1 cellular context compared by ENCODE assay signal in genomic region chr18:3247243-3248061, GRCh38.
TF ChIP-seq lines count a peak whose summit lies in the region.

MYL12A (plus strand) TSS chr18:3247801; CDS start chr18:3253248, 5,447 bp downstream.

TF ChIP-seq in A549, 52 proteins besides CTCF, POLR2A, EP300 and RAD21 (continued from another document):
- peak; percentile 96 for TF ChIP-seq USF2 (IDR thresholded peaks at IDR 0.05)
- no peak for TF ChIP-seq CEBPB (IDR thresholded peaks at IDR 0.05)
- no peak for TF ChIP-seq JUNB (IDR thresholded peaks at IDR 0.05)
- no peak for TF ChIP-seq SMC3 (IDR thresholded peaks at IDR 0.05)
- no peak for TF ChIP-seq RNF2 (IDR thresholded peaks at IDR 0.05; ENCODE audit: borderline replicate concordance, low read depth)
- no peak for TF ChIP-seq FOSL2 (IDR thresholded peaks at IDR 0.05)
- TF ChIP-seq FOSL2 (CRISPR knock-in tag; IDR thresholded peaks at IDR 0.05) = no peak
- TF ChIP-seq RARB (CRISPR knock-in tag; IDR thresholded peaks at IDR 0.05) = no peak
- no peak for TF ChIP-seq HEYL (CRISPR knock-in tag; IDR thresholded peaks at IDR 0.05)
- TF ChIP-seq NR3C1 (IDR thresholded peaks at IDR 0.05) = no peak
- no peak for TF ChIP-seq RCOR1 (IDR thresholded peaks at IDR 0.05; ENCODE audit: low read depth, low read length)
- peak; percentile 81 for TF ChIP-seq GATA3 (IDR thresholded peaks at IDR 0.05; ENCODE audit: borderline replicate concordance)
- no peak for TF ChIP-seq ZNF302 (CRISPR knock-in tag; IDR thresholded peaks at IDR 0.05)
- TF ChIP-seq MYC (IDR thresholded peaks at IDR 0.05; ENCODE audit: borderline replicate concordance, low read length) = no peak
- no peak for TF ChIP-seq FOXS1 (CRISPR knock-in tag; IDR thresholded peaks at IDR 0.05)
- no peak for TF ChIP-seq EHMT2 (IDR thresholded peaks at IDR 0.05; ENCODE audit: low read depth)
- no peak for TF ChIP-seq KDM1A (IDR thresholded peaks at IDR 0.05; ENCODE audit: low read depth)
- 0 out of 2 replicates have a peak, but pooled peaks have one; percentile 28 for TF ChIP-seq TP53 (CRISPR knock-in tag; IDR thresholded peaks at IDR 0.05)
- no peak for TF ChIP-seq HOXB5 (CRISPR knock-in tag; IDR thresholded peaks at IDR 0.05)
- peak; percentile 21; the same call in 1 of the 2 replicates for TF ChIP-seq REST (IDR thresholded peaks at IDR 0.05)
- TF ChIP-seq CBX8 (IDR thresholded peaks at IDR 0.05) = no peak
- no peak for TF ChIP-seq KDM5A (IDR thresholded peaks at IDR 0.05)
- no peak for TF ChIP-seq HOXB13 (CRISPR knock-in tag; IDR thresholded peaks at IDR 0.05; ENCODE audit: low read depth)
- TF ChIP-seq, protein P1, sequence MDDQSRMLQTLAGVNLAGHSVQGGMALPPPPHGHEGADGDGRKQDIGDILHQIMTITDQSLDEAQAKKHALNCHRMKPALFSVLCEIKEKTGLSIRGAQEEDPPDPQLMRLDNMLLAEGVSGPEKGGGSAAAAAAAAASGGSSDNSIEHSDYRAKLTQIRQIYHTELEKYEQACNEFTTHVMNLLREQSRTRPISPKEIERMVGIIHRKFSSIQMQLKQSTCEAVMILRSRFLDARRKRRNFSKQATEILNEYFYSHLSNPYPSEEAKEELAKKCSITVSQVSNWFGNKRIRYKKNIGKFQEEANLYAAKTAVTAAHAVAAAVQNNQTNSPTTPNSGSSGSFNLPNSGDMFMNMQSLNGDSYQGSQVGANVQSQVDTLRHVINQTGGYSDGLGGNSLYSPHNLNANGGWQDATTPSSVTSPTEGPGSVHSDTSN (IDR thresholded peaks at IDR 0.05) = no peak
- TF ChIP-seq EHF (CRISPR knock-in tag; IDR thresholded peaks at IDR 0.05) = no peak
TF ChIP-seq in A549: peak in this region for 10.
